ENCODE assay signal across 24 cellular contexts in the genomic region with DNA sequence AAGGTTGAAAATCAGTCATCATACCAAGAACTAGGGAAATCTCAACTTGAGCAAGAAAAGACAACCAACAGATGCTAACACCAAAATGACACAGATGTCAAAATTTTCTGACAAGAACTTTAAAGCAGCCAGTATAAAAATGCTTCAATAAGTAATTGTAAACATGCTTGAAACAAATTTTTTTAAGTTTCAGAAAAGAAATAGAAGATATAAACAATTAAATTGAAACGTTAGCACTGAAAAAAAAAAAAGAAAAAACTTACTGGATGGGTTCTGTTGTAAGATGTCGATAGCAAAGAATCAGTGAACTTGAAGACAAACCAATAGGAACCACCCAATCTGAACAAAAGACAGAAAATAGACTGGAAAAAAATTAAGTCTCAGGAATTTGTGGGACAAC.
"Had no signal": no experiment of that assay in that cellular context is flagged by ENCODE, and none has a peak within 500 bp of the region (broad histone marks: within the 10 kb centered on the region; RNA-seq: fewer than 3 reads in every experiment).

No MANE protein-coding gene starts in this region.

- FAIRE-seq: colon, endothelial cell of umbilical vein, islet of Langerhans, keratinocyte had no signal

- H3K4me1 ChIP-seq: esophagus muscularis mucosa, gastrocnemius medialis had no signal

- H3K9me3 ChIP-seq: gastrocnemius medialis, lower lobe of right lung had no signal

- H3K4me1 Mint-ChIP-seq: mesothelial cell of epicardium had no signal

- H3K4me3 ChIP-seq: coronary artery, dorsolateral prefrontal cortex, esophagus muscularis mucosa, gastrocnemius medialis, heart right ventricle, left lung, lower lobe of right lung, mucosa of descending colon had no signal

- ATAC-seq: gastrocnemius medialis, heart right ventricle, left cardiac atrium, left lung, left ventricle myocardium superior, lower lobe of right lung, mucosa of descending colon had no signal

- H3K27ac ChIP-seq: coronary artery, dorsolateral prefrontal cortex, esophagus muscularis mucosa, gastrocnemius medialis, lower lobe of right lung had no signal

- H3K27ac Mint-ChIP-seq: mesothelial cell of epicardium had no signal

- DNase-seq: dermis blood vessel endothelial cell; dorsolateral prefrontal cortex; effector CD4-positive, alpha-beta T cell; effector memory CD4-positive, alpha-beta T cell; foreskin melanocyte; gastrocnemius medialis; glutamatergic neuron; head of caudate nucleus; heart right ventricle; hippocampal formation; left cardiac atrium; left lung; left ventricle myocardium superior; lower lobe of right lung; mesenchymal stem cell; mucosa of descending colon; naive B cell had no signal

- H3K27me3 Mint-ChIP-seq: naive B cell had no signal

- H3K4me3 Mint-ChIP-seq: mesothelial cell of epicardium had no signal

- H3K27me3 ChIP-seq: dorsolateral prefrontal cortex, esophagus muscularis mucosa, gastrocnemius medialis, heart right ventricle, left lung had no signal
